ENCODE assay signal across 23 cellular contexts in the genomic region with DNA sequence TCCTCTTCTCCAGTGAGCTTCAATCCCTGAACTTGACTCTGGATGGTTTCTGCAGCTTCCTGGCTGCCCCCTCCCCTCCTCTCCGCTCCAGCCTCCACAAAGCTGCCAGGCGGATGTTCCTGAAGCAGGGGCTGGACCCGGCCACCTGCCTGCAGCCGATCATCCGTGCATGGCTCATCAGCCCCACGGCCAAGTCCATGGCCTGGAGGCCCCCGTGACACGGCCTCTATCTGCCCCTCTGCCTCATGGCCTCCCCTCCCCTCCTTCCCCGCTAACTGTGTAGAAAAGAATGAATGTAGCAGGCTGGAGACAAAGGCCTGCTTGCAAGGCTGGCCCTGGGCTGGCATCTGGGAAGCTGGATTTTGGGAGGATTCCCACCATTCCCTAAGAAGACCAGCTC. TPM values are rescaled to one million over a fixed set of nuclear protein-coding genes. Genes with fewer than 3 reads are reported as not detected.
A peak's percentile ranks its signal among the peaks of the same experiment; 100 is the strongest.
DNase-seq lines count a peak whose midpoint lies in the region; ATAC-seq and TF ChIP-seq lines count a peak whose summit lies in the region.
"Had no signal": no experiment of that assay in that cellular context is flagged by ENCODE, and none has a peak within 500 bp of the region (broad histone marks: within the 10 kb centered on the region; RNA-seq: fewer than 3 reads in every experiment).

No MANE protein-coding gene starts in this region.

- H3K4me1 ChIP-seq in osteoblast (ENCODE audit: insufficient read depth, low read length): peaks cover 11% of the 10 kb centered on the region
- H3K4me1 ChIP-seq: lower lobe of right lung had no signal

- no peak for ATAC-seq in activated naive CD4-positive, alpha-beta T cell treated with anti-CD3 and anti-CD28 coated beads, Interleukin-2, amount 50 U/mL, for 72 hours
- ATAC-seq: activated T-cell treated with anti-CD3 and anti-CD28 coated beads, Interleukin-2, amount 50 U/mL, for 4 hours; lower lobe of right lung; mucosa of descending colon; natural killer cell treated with Interleukin-12 subunit alpha and Interleukin-12 subunit beta and Interleukin-15 and Interleukin-18, amount 100 ng/mL, for 72 hours had no signal

- no peaks in the 10 kb centered on the region for H3K9me3 Mint-ChIP-seq in activated naive CD4-positive, alpha-beta T cell treated with anti-CD3 and anti-CD28 coated beads, Interleukin-2, amount 50 U/mL, for 72 hours
- H3K9me3 Mint-ChIP-seq: activated CD4-positive, alpha-beta T cell treated with anti-CD3 and anti-CD28 coated beads, Interleukin-2, amount 10 ng/mL, durations not matched to agents 7 days and 5 days; activated T-cell treated with anti-CD3 and anti-CD28 coated beads, Interleukin-2, amount 50 U/mL, for 4 hours; CD8-positive, alpha-beta memory T cell; natural killer cell treated with Interleukin-12 subunit alpha and Interleukin-12 subunit beta and Interleukin-15 and Interleukin-18, amount 100 ng/mL, for 72 hours had no signal

- H3K9me3 ChIP-seq in osteoblast (ENCODE audit: low read depth, low read length): no peaks in the 10 kb centered on the region
- H3K9me3 ChIP-seq: lower lobe of right lung, mucosa of descending colon had no signal

- DNase-seq in NCI-H1694 treated with DMSO at 0.1 percent for 48 hours (lab: John Stamatoyannopoulos, UW) (peak; percentile 19), NCI-H1694 (lab: John Stamatoyannopoulos, UW) (no peak), NCI-H524 (lab: John Stamatoyannopoulos, UW) (peak; percentile 81 to 85), globus pallidus (ENCODE audit: low spot score) (peak; percentile 69), osteoblast (ENCODE audit: insufficient read length, low spot score, missing footprints) (peak; percentile 66), activated T-cell treated with anti-CD3 and anti-CD28 coated beads for 4 hours (no peak), epidermal melanocyte (ENCODE audit: insufficient read length, low spot score) (no peak)
- no peak for DNase-seq in activated naive CD4-positive, alpha-beta T cell treated with anti-CD3 and anti-CD28 coated beads, Interleukin-2, amount 50 U/mL, for 72 hours (ENCODE audit: low spot score in 2 of 2)
- DNase-seq: 8988T; activated CD4-positive, alpha-beta T cell treated with anti-CD3 and anti-CD28 coated beads, Interleukin-2, amount 10 ng/mL, durations not matched to agents 7 days and 5 days; activated gamma-delta T cell treated with Interleukin-2 at 50 U/mL for 16 hours; activated T-cell treated with anti-CD3 and anti-CD28 coated beads, Interleukin-2, amount 50 U/mL, for 4 hours; CD8-positive, alpha-beta memory T cell; cerebellar nuclear complex; DMS 273 treated with DMSO at 0.1 percent for 48 hours; Karpas-422; kidney; lower lobe of right lung; mucosa of descending colon; NCI-H1417 treated with DMSO at 0.1 percent for 48 hours; stimulated activated naive CD4-positive, alpha-beta T cell treated with Interleukin-2 at 50 U/mL for 16 hours; T1000 had no signal

- H3K4me2 ChIP-seq in osteoblast (ENCODE audit: insufficient read depth, low read length): no peak overlapping the region

- H3K27me3 ChIP-seq in osteoblast (ENCODE audit: insufficient read depth, low read length): no peaks in the 10 kb centered on the region

- H3K79me2 ChIP-seq in osteoblast (ENCODE audit: insufficient read depth, low read length): no peaks in the 10 kb centered on the region

- no peak overlapping the region for H2AFZ ChIP-seq in osteoblast (ENCODE audit: low read length)

- H3K36me3 Mint-ChIP-seq in activated naive CD4-positive, alpha-beta T cell treated with anti-CD3 and anti-CD28 coated beads, Interleukin-2, amount 50 U/mL, for 72 hours: no peaks in the 10 kb centered on the region
- H3K36me3 Mint-ChIP-seq: CD8-positive, alpha-beta memory T cell; natural killer cell treated with Interleukin-12 subunit alpha and Interleukin-12 subunit beta and Interleukin-15 and Interleukin-18, amount 100 ng/mL, for 72 hours had no signal

- no peak overlapping the region for H3K27ac ChIP-seq in osteoblast (ENCODE audit: low read depth, low read length)
- H3K27ac ChIP-seq: lower lobe of right lung had no signal

- H3K27ac Mint-ChIP-seq in activated naive CD4-positive, alpha-beta T cell treated with anti-CD3 and anti-CD28 coated beads, Interleukin-2, amount 50 U/mL, for 72 hours: peak overlapping the region in 1 of 2 donors; percentile 50
- H3K27ac Mint-ChIP-seq: activated CD4-positive, alpha-beta T cell treated with anti-CD3 and anti-CD28 coated beads, Interleukin-2, amount 10 ng/mL, durations not matched to agents 7 days and 5 days; natural killer cell treated with Interleukin-12 subunit alpha and Interleukin-12 subunit beta and Interleukin-15 and Interleukin-18, amount 100 ng/mL, for 72 hours had no signal

- H3K36me3 ChIP-seq in osteoblast (ENCODE audit: insufficient read depth, low read length): no peaks in the 10 kb centered on the region
- H3K36me3 ChIP-seq: lower lobe of right lung had no signal

- no peak overlapping the region for H3K4me3 ChIP-seq in osteoblast (ENCODE audit: insufficient read depth, low read length)
- H3K4me3 ChIP-seq: lower lobe of right lung, mucosa of descending colon had no signal

- TF ChIP-seq CTCF in osteoblast (IDR thresholded peaks at IDR 0.05; ENCODE audit: extremely low read depth, low read depth, low read length): no peak

- H4K20me1 ChIP-seq in osteoblast (ENCODE audit: insufficient read depth, low read length): no peaks in the 10 kb centered on the region

RNA-seq across cellular contexts. Expression of a gene that starts 6.8 kb away (rescaled TPM):
- total RNA-seq in osteoblast: 95.2 and 105 TPM in 2 replicates
- total RNA-seq in activated naive CD4-positive, alpha-beta T cell treated with anti-CD3 and anti-CD28 coated beads, Interleukin-2, amount 50 U/mL, for 72 hours: 100 to 1,000 TPM; 142 to 241 TPM

RNA-seq across cellular contexts. Expression of a gene that starts 31.3 kb away (rescaled TPM):
- total RNA-seq in osteoblast: 15.9 and 17.0 TPM in 2 replicates
- total RNA-seq in activated naive CD4-positive, alpha-beta T cell treated with anti-CD3 and anti-CD28 coated beads, Interleukin-2, amount 50 U/mL, for 72 hours: 1 to 10 TPM; 5.2 to 7.8 TPM

RNA-seq across cellular contexts. Expression of a gene that starts 56.9 kb away (rescaled TPM):
- 28.3 and 34.7 TPM in 2 replicates for total RNA-seq in osteoblast
- total RNA-seq in activated naive CD4-positive, alpha-beta T cell treated with anti-CD3 and anti-CD28 coated beads, Interleukin-2, amount 50 U/mL, for 72 hours: 100 to 1,000 TPM; 109 to 142 TPM

Comparison
In these comparisons a context has a peak if more than half of its experiments do, and no peak if none do; other contexts are left out.
1. DNase-seq: peak in NCI-H1694 treated with DMSO at 0.1 percent for 48 hours (single experiment), NCI-H524 (2 of 2), globus pallidus (single experiment) and osteoblast (single experiment); none in NCI-H1694 (single experiment), activated naive CD4-positive, alpha-beta T cell treated with anti-CD3 and anti-CD28 coated beads, Interleukin-2, amount 50 U/mL, for 72 hours (0 of 2), activated T-cell treated with anti-CD3 and anti-CD28 coated beads for 4 hours (single experiment) and epidermal melanocyte (single experiment).